Comparison of ENCODE assay signal across 35 cellular contexts in the genomic region with DNA sequence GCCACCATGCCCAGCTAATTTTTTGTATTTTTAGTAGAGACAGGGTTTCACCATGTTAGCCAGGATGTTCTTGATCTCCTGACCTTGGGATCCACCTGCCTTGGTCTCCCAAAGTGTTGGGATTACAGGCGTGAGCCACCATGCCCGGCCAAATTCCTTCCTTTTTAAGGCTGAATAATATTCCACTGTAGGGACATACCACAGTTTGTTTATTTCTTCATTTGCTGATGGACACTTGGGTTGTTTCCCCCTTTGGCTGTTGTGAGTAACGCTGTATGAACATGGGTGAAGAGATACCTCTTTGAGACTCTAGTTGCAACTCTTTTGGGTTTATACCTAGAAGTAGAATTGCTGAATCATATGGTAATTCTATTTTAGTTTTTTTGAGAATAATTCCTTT.
"Had no signal": no experiment of that assay in that cellular context is flagged by ENCODE, and none has a peak within 500 bp of the region (broad histone marks: within the 10 kb centered on the region; RNA-seq: fewer than 3 reads in every experiment).

No MANE protein-coding gene starts in this region.

- H3K4me3 ChIP-seq: MG63 had no signal

- DNase-seq: Karpas-422, Kasumi-1, MG63, MM.1S, MV-4-11, NCI-H1048, NCI-H1092, NCI-H1092 treated with DMSO at 0.1 percent for 48 hours, NCI-H1105, NCI-H1105 treated with DMSO at 0.1 percent for 48 hours, NCI-H1417, NCI-H1417 treated with DMSO at 0.1 percent for 48 hours, NCI-H1436, NCI-H1436 treated with DMSO at 0.1 percent for 48 hours, NCI-H146, NCI-H1694, NCI-H1694 treated with DMSO at 0.1 percent for 48 hours, NCI-H187, NCI-H187 treated with DMSO at 0.1 percent for 48 hours, NCI-H1930, NCI-H2029, NCI-H2029 treated with DMSO at 0.1 percent for 48 hours, NCI-H2081, NCI-H2081 treated with DMSO at 0.1 percent for 48 hours, NCI-H2107, NCI-H2171, NCI-H2171 treated with DMSO at 0.1 percent for 48 hours, NCI-H2227 treated with DMSO at 0.1 percent for 48 hours, NCI-H226, NCI-H345, NCI-H446, NCI-H446 treated with DMSO at 0.1 percent for 48 hours, NCI-H510A, NCI-H510A treated with DMSO at 0.1 percent for 48 hours, NCI-H524 had no signal

- H3K27me3 ChIP-seq: MG63 had no signal

- H3K9me3 ChIP-seq: MG63 had no signal

- H3K36me3 ChIP-seq: MG63 had no signal
